Comparison of ENCODE assay signal across 12 cellular contexts in genomic region chr14:92549853-92550244, GRCh38. TPM values are rescaled to one million over a fixed set of nuclear protein-coding genes. Genes with fewer than 3 reads are reported as not detected.
DNase-seq lines count a peak whose midpoint lies in the region; ATAC-seq, FAIRE-seq and TF ChIP-seq lines count a peak whose summit lies in the region.
"Had no signal": no experiment of that assay in that cellular context is flagged by ENCODE, and none has a peak within 500 bp of the region (broad histone marks: within the 10 kb centered on the region; RNA-seq: fewer than 3 reads in every experiment).

No MANE protein-coding gene starts in this region.

- TF ChIP-seq POLR2A in GM12892 (IDR thresholded peaks at IDR 0.05; ENCODE audit: low read depth, low read length) = no peak

- peak; percentile 78 to 87 for ATAC-seq in right cardiac atrium
- ATAC-seq: GM12878 had no signal

- H3K4me1 Mint-ChIP-seq in activated naive CD4-positive, alpha-beta T cell treated with anti-CD3 and anti-CD28 coated beads, Interleukin-2, amount 10 ng/mL, durations not matched to agents 7 days and 5 days = peaks cover 16% of the 10 kb centered on the region

- H3K36me3 ChIP-seq in HEK293 (ENCODE audit: control insufficient read depth in 2 of 2, insufficient read depth in 1 of 2, low read length in 2 of 2) = no peaks in the 10 kb centered on the region
- H3K36me3 ChIP-seq in MG63 = no peaks in the 10 kb centered on the region
- H3K36me3 ChIP-seq: SJCRH30 had no signal

- DNase-seq in UCSD-AML1 (lab: John Stamatoyannopoulos, UW; ENCODE audit: unreplicated experiment) (peak; percentile 75), right cardiac atrium (peak; percentile 67 to 90 (median 85)), stromal cell of bone marrow (ENCODE audit: low read depth) (peak; percentile 46), MG63 (no peak), islet precursor cell (no peak), GM12892 (ENCODE audit: insufficient read length) (no peak)
- DNase-seq in activated naive CD4-positive, alpha-beta T cell treated with anti-CD3 and anti-CD28 coated beads, Interleukin-2, amount 10 ng/mL, durations not matched to agents 7 days and 5 days = no peak
- DNase-seq: activated T-cell treated with anti-CD3 and anti-CD28 coated beads for 4 hours, cortex of kidney, SJCRH30 had no signal

- no peaks in the 10 kb centered on the region for H3K36me3 Mint-ChIP-seq in activated naive CD4-positive, alpha-beta T cell treated with anti-CD3 and anti-CD28 coated beads, Interleukin-2, amount 10 ng/mL, durations not matched to agents 7 days and 5 days

- POLR2A ChIA-PET in HEK293 (lab: Yijun Ruan, JAX) = no interaction called here

- H3K9me3 Mint-ChIP-seq in activated naive CD4-positive, alpha-beta T cell treated with anti-CD3 and anti-CD28 coated beads, Interleukin-2, amount 10 ng/mL, durations not matched to agents 7 days and 5 days = no peaks in the 10 kb centered on the region

- no peaks in the 10 kb centered on the region for H3K27me3 ChIP-seq in right cardiac atrium (ENCODE audit: control insufficient read depth, insufficient read depth)
- H3K27me3 ChIP-seq in MG63 = no peaks in the 10 kb centered on the region
- H3K27me3 ChIP-seq: SJCRH30 had no signal

- no peak overlapping the region for H3K4me3 Mint-ChIP-seq in activated naive CD4-positive, alpha-beta T cell treated with anti-CD3 and anti-CD28 coated beads, Interleukin-2, amount 10 ng/mL, durations not matched to agents 7 days and 5 days

- no peak overlapping the region for H3K27ac ChIP-seq in HEK293 (ENCODE audit: extremely low read depth, low read depth, low read length)
- peak overlapping the region; percentile 49 for H3K27ac ChIP-seq in right cardiac atrium (ENCODE audit: low read length)
- H3K27ac ChIP-seq: SJCRH30 had no signal

- CTCF ChIA-PET in HEK293 (lab: Yijun Ruan, JAX) = interaction anchor here (0.6 kb wide), 1 partner anchor 620 kb away, joined by 5 read pairs; no protein-coding TSS in a partner anchor
- CTCF ChIA-PET in activated naive CD4-positive, alpha-beta T cell treated with anti-CD3 and anti-CD28 coated beads, Interleukin-2, amount 10 ng/mL, durations not matched to agents 7 days and 5 days (lab: Charles Lee) = interaction anchor here (1.1 to 4.9 kb wide), 4 partner anchors 37 to 233 kb away, joined by 3 to 26 read pairs (median 3); no protein-coding TSS in a partner anchor

- no peak for FAIRE-seq in GM12892 (lab: Jason Lieb, UNC)

- peaks cover 23% of the 10 kb centered on the region for H3K27me3 Mint-ChIP-seq in activated naive CD4-positive, alpha-beta T cell treated with anti-CD3 and anti-CD28 coated beads, Interleukin-2, amount 10 ng/mL, durations not matched to agents 7 days and 5 days

- H3K4me3 ChIP-seq in HEK293 (ENCODE audit: low read depth, low read length) (no peak overlapping the region), right cardiac atrium (ENCODE audit: low read length) (no peak overlapping the region), MG63 (no peak overlapping the region)
- H3K4me3 ChIP-seq: GM12878, SJCRH30 had no signal

- no peak for TF ChIP-seq CTCF in HEK293 (tag by site-specific recombination; IDR thresholded peaks at IDR 0.05)

- WGBS in right cardiac atrium = 8% methylated on average over 7 of the region's 7 CpGs

- H3K9me3 ChIP-seq in HEK293 (ENCODE audit: control insufficient read depth, insufficient read depth, low read depth, low read length) = no peaks in the 10 kb centered on the region
- no peaks in the 10 kb centered on the region for H3K9me3 ChIP-seq in right cardiac atrium (ENCODE audit: control insufficient read depth, low read length)
- no peaks in the 10 kb centered on the region for H3K9me3 ChIP-seq in MG63
- H3K9me3 ChIP-seq: SJCRH30 had no signal

- no peak overlapping the region for H3K27ac Mint-ChIP-seq in activated naive CD4-positive, alpha-beta T cell treated with anti-CD3 and anti-CD28 coated beads, Interleukin-2, amount 10 ng/mL, durations not matched to agents 7 days and 5 days

- H3K4me1 ChIP-seq in HEK293 (ENCODE audit: control insufficient read depth, insufficient read depth, low read length) (no peaks in the 10 kb centered on the region), right cardiac atrium (ENCODE audit: control insufficient read depth, insufficient read depth, low read length) (peaks cover 6% of the 10 kb centered on the region)
- H3K4me1 ChIP-seq: SJCRH30 had no signal

- intact Hi-C loops in right cardiac atrium (cut with DNase I) = no loop called here

TF ChIP-seq in HEK293, 187 proteins besides CTCF, POLR2A, EP300 and RAD21:
- no peak for TF ChIP-seq MEIS1 (CRISPR knock-in tag; IDR thresholded peaks at IDR 0.05; ENCODE audit: borderline replicate concordance)
- TF ChIP-seq ZNF138 (tag by site-specific recombination; IDR thresholded peaks at IDR 0.05; ENCODE audit: borderline replicate concordance) = no peak
- no peak for TF ChIP-seq ZNF670 (tag by site-specific recombination; IDR thresholded peaks at IDR 0.05; ENCODE audit: low read depth)
- no peak for TF ChIP-seq ZNF624 (tag by site-specific recombination; IDR thresholded peaks at IDR 0.05)
- TF ChIP-seq PRDM10 (tag by site-specific recombination; IDR thresholded peaks at IDR 0.05) = no peak
- TF ChIP-seq EGR2 (tag by site-specific recombination; IDR thresholded peaks at IDR 0.05; ENCODE audit: low read depth) = peak; percentile 71; the same call in 1 of the 2 replicates
- TF ChIP-seq ZFHX2 (tag by site-specific recombination; conservative IDR thresholded peaks at IDR 0.05) = peak; percentile 67
- peak; percentile 97 for TF ChIP-seq ZNF449 (tag by site-specific recombination; IDR thresholded peaks at IDR 0.05)
- TF ChIP-seq, protein P1, sequence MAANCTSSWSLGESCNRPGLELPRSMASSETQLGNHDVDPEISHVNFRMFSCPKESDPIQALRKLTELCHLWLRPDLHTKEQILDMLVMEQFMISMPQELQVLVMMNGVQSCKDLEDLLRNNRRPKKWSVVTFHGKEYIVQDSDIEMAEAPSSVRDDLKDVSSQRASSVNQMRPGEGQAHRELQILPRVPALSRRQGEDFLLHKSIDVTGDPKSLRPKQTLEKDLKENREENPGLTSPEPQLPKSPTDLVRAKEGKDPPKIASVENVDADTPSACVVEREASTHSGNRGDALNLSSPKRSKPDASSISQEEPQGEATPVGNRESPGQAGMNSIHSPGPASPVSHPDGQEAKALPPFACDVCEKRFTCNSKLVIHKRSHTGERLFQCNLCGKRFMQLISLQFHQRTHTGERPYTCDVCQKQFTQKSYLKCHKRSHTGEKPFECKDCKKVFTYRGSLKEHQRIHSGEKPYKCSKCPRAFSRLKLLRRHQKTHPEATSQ (tag by site-specific recombination; IDR thresholded peaks at IDR 0.05) = no peak
- TF ChIP-seq ZNF600 (tag by site-specific recombination; IDR thresholded peaks at IDR 0.05) = 0 out of 2 replicates have a peak, but pooled peaks have one; percentile 14

RNA-seq across cellular contexts. Expression of gene RIN3, which starts 36.3 kb away (rescaled TPM):
- 10 to 100 TPM; 10.3 to 15.2 (median 14.6) TPM for total RNA-seq in right cardiac atrium
- polyA plus RNA-seq in right cardiac atrium = 7.5 TPM
- 1.4 and 2.2 TPM in 2 replicates for total RNA-seq in MG63 (2014; rRNA removed; shearing (Covaris generic); ENCODE audit: low replicate concordance)
- polyA plus RNA-seq in GM12892 (2012; ENCODE audit: missing spikeins) = 9.4 TPM
- total RNA-seq: SJCRH30 had no signal

Comparison
In these comparisons a context has a peak if more than half of its experiments do, and no peak if none do; other contexts are left out.
1. DNase-seq: peak in UCSD-AML1 (single experiment), right cardiac atrium (3 of 3) and stromal cell of bone marrow (single experiment); none in activated naive CD4-positive, alpha-beta T cell treated with anti-CD3 and anti-CD28 coated beads, Interleukin-2, amount 10 ng/mL, durations not matched to agents 7 days and 5 days (single experiment), MG63 (single experiment), islet precursor cell (single experiment) and GM12892 (single experiment).